1 cellular context compared by ENCODE assay signal in the genomic region with DNA sequence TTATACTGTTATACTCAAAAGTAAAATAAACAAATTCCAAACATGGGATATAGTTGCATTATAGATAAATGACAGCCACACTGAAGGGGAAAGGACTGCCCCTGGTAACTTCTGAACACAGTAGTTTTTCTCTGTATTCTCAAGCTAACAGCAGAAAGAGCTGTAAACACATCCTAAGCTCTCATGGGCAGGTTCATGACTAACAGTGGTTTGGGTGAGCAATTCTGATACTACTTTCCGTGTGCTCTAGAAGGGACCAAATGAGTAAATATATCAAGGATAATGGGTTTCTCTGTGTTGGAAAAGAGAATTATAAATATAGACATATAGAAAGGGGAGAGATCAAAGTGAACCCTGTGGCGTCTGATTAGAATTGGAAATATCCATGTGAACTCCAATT.
TF ChIP-seq lines count a peak whose summit lies in the region.

No MANE protein-coding gene starts in this region.

TF ChIP-seq in GM23338, 12 proteins besides CTCF, POLR2A, EP300 and RAD21:
- TF ChIP-seq POLR2AphosphoS5 (IDR thresholded peaks at IDR 0.05; ENCODE audit: low read depth) (no peak), CREB1 (CRISPR knock-in tag; IDR thresholded peaks at IDR 0.05; ENCODE audit: low read depth) (no peak), EZH2phosphoT487 (IDR thresholded peaks at IDR 0.05; ENCODE audit: unreplicated experiment) (no peak), NANOG (IDR thresholded peaks at IDR 0.05; ENCODE audit: borderline replicate concordance) (no peak), ZNF331 (CRISPR knock-in tag; IDR thresholded peaks at IDR 0.05; ENCODE audit: low read depth) (no peak), JUNB (IDR thresholded peaks at IDR 0.05; ENCODE audit: unreplicated experiment) (no peak)
- TF ChIP-seq, protein P1, sequence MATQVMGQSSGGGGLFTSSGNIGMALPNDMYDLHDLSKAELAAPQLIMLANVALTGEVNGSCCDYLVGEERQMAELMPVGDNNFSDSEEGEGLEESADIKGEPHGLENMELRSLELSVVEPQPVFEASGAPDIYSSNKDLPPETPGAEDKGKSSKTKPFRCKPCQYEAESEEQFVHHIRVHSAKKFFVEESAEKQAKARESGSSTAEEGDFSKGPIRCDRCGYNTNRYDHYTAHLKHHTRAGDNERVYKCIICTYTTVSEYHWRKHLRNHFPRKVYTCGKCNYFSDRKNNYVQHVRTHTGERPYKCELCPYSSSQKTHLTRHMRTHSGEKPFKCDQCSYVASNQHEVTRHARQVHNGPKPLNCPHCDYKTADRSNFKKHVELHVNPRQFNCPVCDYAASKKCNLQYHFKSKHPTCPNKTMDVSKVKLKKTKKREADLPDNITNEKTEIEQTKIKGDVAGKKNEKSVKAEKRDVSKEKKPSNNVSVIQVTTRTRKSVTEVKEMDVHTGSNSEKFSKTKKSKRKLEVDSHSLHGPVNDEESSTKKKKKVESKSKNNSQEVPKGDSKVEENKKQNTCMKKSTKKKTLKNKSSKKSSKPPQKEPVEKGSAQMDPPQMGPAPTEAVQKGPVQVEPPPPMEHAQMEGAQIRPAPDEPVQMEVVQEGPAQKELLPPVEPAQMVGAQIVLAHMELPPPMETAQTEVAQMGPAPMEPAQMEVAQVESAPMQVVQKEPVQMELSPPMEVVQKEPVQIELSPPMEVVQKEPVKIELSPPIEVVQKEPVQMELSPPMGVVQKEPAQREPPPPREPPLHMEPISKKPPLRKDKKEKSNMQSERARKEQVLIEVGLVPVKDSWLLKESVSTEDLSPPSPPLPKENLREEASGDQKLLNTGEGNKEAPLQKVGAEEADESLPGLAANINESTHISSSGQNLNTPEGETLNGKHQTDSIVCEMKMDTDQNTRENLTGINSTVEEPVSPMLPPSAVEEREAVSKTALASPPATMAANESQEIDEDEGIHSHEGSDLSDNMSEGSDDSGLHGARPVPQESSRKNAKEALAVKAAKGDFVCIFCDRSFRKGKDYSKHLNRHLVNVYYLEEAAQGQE (IDR thresholded peaks at IDR 0.05; ENCODE audit: unreplicated experiment), result no peak
TF ChIP-seq in GM23338: peak in this region for 0.
